In the genomic region with DNA sequence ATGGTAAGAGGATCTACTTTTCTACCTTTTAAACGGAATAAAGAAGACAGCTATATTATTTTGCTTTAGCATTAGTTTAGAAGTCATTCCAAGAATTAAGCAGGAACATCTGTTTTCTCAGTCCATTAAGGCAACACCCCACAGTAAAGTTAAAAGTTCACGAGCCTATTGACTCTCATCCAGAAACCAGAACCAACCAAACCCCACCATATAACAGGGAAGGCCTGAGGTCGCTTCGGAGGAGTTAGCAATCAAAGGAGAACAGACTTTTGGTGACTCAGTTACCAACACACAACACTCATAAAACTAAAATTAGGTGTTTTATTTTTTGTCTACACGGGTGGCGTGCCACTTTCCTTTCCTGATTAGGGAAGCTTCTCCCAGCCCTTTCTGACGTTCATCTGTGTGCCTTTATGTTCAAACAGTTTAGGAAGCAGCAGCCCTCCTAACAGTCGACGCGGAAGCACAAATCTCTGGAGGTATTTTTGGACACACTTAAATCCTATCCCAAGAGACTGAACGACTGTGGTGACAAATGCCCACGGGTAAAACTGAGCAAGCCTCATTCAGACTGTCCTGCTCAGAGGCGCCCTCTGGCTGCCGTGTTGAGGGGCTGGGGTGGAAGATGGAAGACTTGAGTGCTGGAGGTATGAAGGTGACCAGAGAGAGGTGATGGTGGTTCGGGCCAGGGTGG, we compare ENCODE assay signal across 7 cellular contexts. TPM values are rescaled to one million over a fixed set of nuclear protein-coding genes. Genes with fewer than 3 reads are reported as not detected.
DNase-seq lines count a peak whose midpoint lies in the region; ATAC-seq and TF ChIP-seq lines count a peak whose summit lies in the region.

No MANE protein-coding gene starts in this region.

- H3K36me3 ChIP-seq in lower lobe of right lung: no peaks in the 10 kb centered on the region

- ATAC-seq in lower lobe of right lung: peak; percentile 87
- ATAC-seq in HG03378 (IDR thresholded peaks at IDR 0.05; ENCODE audit: unreplicated experiment): no peak

- intact Hi-C loops in lower lobe of right lung (cut with DNase I): no loop called here

- no peak overlapping the region for H3K27ac ChIP-seq in lower lobe of right lung

- DNase-seq in NCI-H2171 (lab: John Stamatoyannopoulos, UW) (peak; percentile 22), dermis blood vessel endothelial cell (peak; percentile 79), lower lobe of right lung (peak; percentile 78)
- peak; percentile 86 for DNase-seq in activated CD4-positive, alpha-beta T cell treated with anti-CD3 and anti-CD28 coated beads for 48 hours
- DNase-seq in stimulated activated CD8-positive, alpha-beta memory T cell treated with anti-CD3 and anti-CD28 coated beads, Interleukin-15, amount 100 ng/mL, for 24 hours (ENCODE audit: low read depth): peak; percentile 50

- no peaks in the 10 kb centered on the region for H3K9me3 ChIP-seq in lower lobe of right lung

- TF ChIP-seq CTCF in GM12875 (IDR thresholded peaks at IDR 0.05; ENCODE audit: borderline replicate concordance, insufficient read depth, low read depth, low read length) (peak; percentile 89), lower lobe of right lung (IDR thresholded peaks at IDR 0.05) (peak; percentile 86)

- H3K27me3 ChIP-seq in lower lobe of right lung (ENCODE audit: low read depth): peaks cover 3% of the 10 kb centered on the region

- H3K4me3 ChIP-seq in GM12875 (ENCODE audit: low read depth, low read length): no peak overlapping the region
- peak overlapping the region; percentile 6 for H3K4me3 ChIP-seq in lower lobe of right lung

- H3K4me1 ChIP-seq in lower lobe of right lung: peaks cover 10% of the 10 kb centered on the region

RNA-seq across cellular contexts. Expression of a gene that starts 8.6 kb away (rescaled TPM):
- total RNA-seq in dermis blood vessel endothelial cell (not detected in 2 replicates), lower lobe of right lung (not detected)

RNA-seq across cellular contexts. Expression of a gene that starts 9.0 kb away (rescaled TPM):
- total RNA-seq in dermis blood vessel endothelial cell (0.05 TPM in 1 of 2 replicates, not detected in the other), lower lobe of right lung (7.8 TPM)

RNA-seq across cellular contexts. Expression of a gene that starts 55.8 kb away (rescaled TPM):
- total RNA-seq in dermis blood vessel endothelial cell: not detected in 2 replicates
- total RNA-seq in lower lobe of right lung: not detected

Comparison
In these comparisons a context has a peak if more than half of its experiments do, and no peak if none do; other contexts are left out.
1. DNase-seq: peak in every context shown above with its lines; median percentile 86 in activated CD4-positive, alpha-beta T cell treated with anti-CD3 and anti-CD28 coated beads for 48 hours; 79 in dermis blood vessel endothelial cell; 78 in lower lobe of right lung; 50 in stimulated activated CD8-positive, alpha-beta memory T cell treated with anti-CD3 and anti-CD28 coated beads, Interleukin-15, amount 100 ng/mL, for 24 hours; 22 in NCI-H2171.